1 cellular context compared by ENCODE assay signal in the genomic region with DNA sequence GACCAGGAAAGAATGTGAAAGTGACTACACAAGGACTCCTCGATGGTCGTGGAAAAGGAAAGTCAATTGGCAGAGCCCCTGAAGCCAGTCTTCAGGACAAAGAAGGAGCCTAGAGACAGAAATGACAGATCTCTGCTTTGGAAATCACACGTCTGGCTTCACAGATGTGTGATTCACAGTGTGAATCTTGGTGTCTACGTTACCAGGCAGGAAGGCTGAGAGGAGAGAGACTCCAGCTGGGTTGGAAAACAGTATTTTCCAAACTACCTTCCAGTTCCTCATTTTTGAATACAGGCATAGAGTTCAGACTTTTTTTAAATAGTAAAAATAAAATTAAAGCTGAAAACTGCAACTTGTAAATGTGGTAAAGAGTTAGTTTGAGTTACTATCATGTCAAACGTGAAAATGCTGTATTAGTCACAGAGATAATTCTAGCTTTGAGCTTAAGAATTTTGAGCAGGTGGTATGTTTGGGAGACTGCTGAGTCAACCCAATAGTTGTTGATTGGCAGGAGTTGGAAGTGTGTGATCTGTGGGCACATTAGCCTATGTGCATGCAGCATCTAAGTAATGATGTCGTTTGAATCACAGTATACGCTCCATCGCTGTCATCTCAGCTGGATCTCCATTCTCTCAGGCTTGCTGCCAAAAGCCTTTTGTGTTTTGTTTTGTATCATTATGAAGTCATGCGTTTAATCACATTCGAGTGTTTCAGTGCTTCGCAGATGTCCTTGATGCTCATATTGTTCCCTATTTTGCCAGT.
TF ChIP-seq lines count a peak whose summit lies in the region.

No MANE protein-coding gene starts in this region.

TF ChIP-seq in Ishikawa, 13 proteins besides CTCF, POLR2A, EP300 and RAD21:
- TF ChIP-seq REST (IDR thresholded peaks at IDR 0.05; ENCODE audit: low read depth) (no peak), NFIC (IDR thresholded peaks at IDR 0.05) (peak; percentile 36), MAX (IDR thresholded peaks at IDR 0.05) (no peak), EGR1 (IDR thresholded peaks at IDR 0.05) (no peak), TCF12 (IDR thresholded peaks at IDR 0.05; ENCODE audit: low read depth) (no peak)
